Comparison of ENCODE assay signal across 8 cellular contexts in the genomic region with DNA sequence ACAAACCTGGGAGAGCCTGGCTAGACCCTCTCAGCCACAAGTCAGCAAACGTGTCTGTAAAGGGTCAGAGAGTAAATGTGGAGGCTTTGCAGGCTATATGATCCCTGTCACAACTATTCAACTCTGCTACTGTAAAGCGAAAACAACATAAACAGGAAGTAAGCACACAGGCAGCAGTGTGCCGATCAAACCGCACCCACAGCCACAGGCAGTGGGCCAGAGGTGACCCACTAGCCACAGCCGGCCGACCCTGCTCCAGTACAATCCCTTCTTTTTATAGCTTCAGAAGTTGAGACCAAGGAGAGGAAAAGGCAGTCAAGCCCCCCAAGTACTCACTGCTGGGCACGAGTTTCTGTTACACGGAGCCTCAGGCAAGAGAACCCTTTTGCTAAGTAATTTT.
DNase-seq lines count a peak whose midpoint lies in the region; ATAC-seq and TF ChIP-seq lines count a peak whose summit lies in the region.

No MANE protein-coding gene starts in this region.

- ATAC-seq in GM18867 (IDR thresholded peaks at IDR 0.05; ENCODE audit: unreplicated experiment) (peak; percentile 88), HG03066 (IDR thresholded peaks at IDR 0.05; ENCODE audit: low read depth, unreplicated experiment) (peak; percentile 65), activated B cell treated with CpG ODN at 0.5 μM for 24 hours (ENCODE audit: low read depth) (peak; percentile 31)

- intact Hi-C loops in activated B cell treated with CpG ODN at 0.5 μM for 24 hours (cut with micrococcal nuclease): no loop called here

- H3K36me3 Mint-ChIP-seq in activated B cell treated with CpG ODN at 0.5 μM for 24 hours (ENCODE audit: low read depth): no peaks in the 10 kb centered on the region
- H3K36me3 Mint-ChIP-seq in nephron progenitor cell (ENCODE audit: low read depth): no peaks in the 10 kb centered on the region

- CTCF ChIA-PET in activated B cell treated with CpG ODN at 0.5 μM for 24 hours (lab: Charles Lee): no interaction called here

- DNase-seq in activated B cell treated with CpG ODN at 0.5 μM for 24 hours (no peak), nephron progenitor cell (no peak), cerebellar cortex (ENCODE audit: low spot score) (no peak), retina (no peak), EL (no peak)
- DNase-seq in stimulated activated CD8-positive, alpha-beta memory T cell treated with anti-CD3 and anti-CD28 coated beads, Interleukin-4, amount 100 ng/mL, for 48 hours: no peak

- no peak overlapping the region for H3K27ac Mint-ChIP-seq in activated B cell treated with CpG ODN at 0.5 μM for 24 hours
- H3K27ac Mint-ChIP-seq in nephron progenitor cell: peak overlapping the region; percentile 72

- H3K9me3 Mint-ChIP-seq in activated B cell treated with CpG ODN at 0.5 μM for 24 hours (no peaks in the 10 kb centered on the region), nephron progenitor cell (no peaks in the 10 kb centered on the region)

- TF ChIP-seq CTCF in activated B cell treated with CpG ODN at 0.5 μM for 24 hours (IDR thresholded peaks at IDR 0.05) (no peak), nephron progenitor cell (IDR thresholded peaks at IDR 0.05) (no peak)

- H3K27me3 Mint-ChIP-seq in activated B cell treated with CpG ODN at 0.5 μM for 24 hours (no peaks in the 10 kb centered on the region), nephron progenitor cell (ENCODE audit: low read depth, poor library complexity) (peaks cover 5% of the 10 kb centered on the region)

- no peak overlapping the region for H3K4me3 Mint-ChIP-seq in activated B cell treated with CpG ODN at 0.5 μM for 24 hours
- H3K4me3 Mint-ChIP-seq in nephron progenitor cell: peak overlapping the region; percentile 11

- POLR2A ChIA-PET in activated B cell treated with CpG ODN at 0.5 μM for 24 hours (lab: Charles Lee): no interaction called here

- H3K4me1 Mint-ChIP-seq in activated B cell treated with CpG ODN at 0.5 μM for 24 hours: peaks cover 8% of the 10 kb centered on the region
- H3K4me1 Mint-ChIP-seq in nephron progenitor cell: peaks cover 44% of the 10 kb centered on the region

Comparison
In these comparisons a context has a peak if more than half of its experiments do, and no peak if none do; other contexts are left out.
1. ATAC-seq: peak in every context shown above with its lines; median percentile 88 in GM18867; 65 in HG03066; 31 in activated B cell treated with CpG ODN at 0.5 μM for 24 hours.